In genomic region chr17:32909787-32910369, GRCh38 we compare ENCODE assay signal across 10 cellular contexts. TPM values are rescaled to one million over a fixed set of nuclear protein-coding genes. Genes with fewer than 3 reads are reported as not detected.
DNase-seq lines count a peak whose midpoint lies in the region; ATAC-seq and TF ChIP-seq lines count a peak whose summit lies in the region.
"Had no signal": no experiment of that assay in that cellular context is flagged by ENCODE, and none has a peak within 500 bp of the region (broad histone marks: within the 10 kb centered on the region; RNA-seq: fewer than 3 reads in every experiment).

No MANE protein-coding gene starts in this region.

- no peak overlapping the region for H3K4me2 ChIP-seq in OCI-LY1 (ENCODE audit: low read length)
- no peak overlapping the region for H3K4me2 ChIP-seq in neural progenitor cell
- H3K4me2 ChIP-seq: BLaER1 treated with 17β-estradiol and CSF1 and Interleukin-3, amounts not matched to agents 10 nM and 100 nM had no signal

- peaks cover 28% of the 10 kb centered on the region for H3K4me1 Mint-ChIP-seq in activated T-helper 1 cell treated with anti-CD3 and anti-CD28 coated beads, Interleukin-12 subunit alpha, Interleukin-12 subunit beta, Interleukin-2, Interleukin-4 antibody, amounts not matched to agents 30 ng/mL and 10 ng/mL and 1 ng/mL, durations not matched to agents 14 hours and 24 hours and 36 hours (ENCODE audit: low read depth)
- peaks cover 9% of the 10 kb centered on the region for H3K4me1 Mint-ChIP-seq in neural progenitor cell

- no peak overlapping the region for H3K27ac Mint-ChIP-seq in activated T-helper 1 cell treated with anti-CD3 and anti-CD28 coated beads, Interleukin-12 subunit alpha, Interleukin-12 subunit beta, Interleukin-2, Interleukin-4 antibody, amounts not matched to agents 30 ng/mL and 10 ng/mL and 1 ng/mL, durations not matched to agents 14 hours and 24 hours and 36 hours
- H3K27ac Mint-ChIP-seq in neural progenitor cell, result no peak overlapping the region

- no peaks in the 10 kb centered on the region for H3K36me3 Mint-ChIP-seq in activated T-helper 1 cell treated with anti-CD3 and anti-CD28 coated beads, Interleukin-12 subunit alpha, Interleukin-12 subunit beta, Interleukin-2, Interleukin-4 antibody, amounts not matched to agents 30 ng/mL and 10 ng/mL and 1 ng/mL, durations not matched to agents 14 hours and 24 hours and 36 hours (ENCODE audit: low read depth)
- no peaks in the 10 kb centered on the region for H3K36me3 Mint-ChIP-seq in neural progenitor cell

- peaks cover 5% of the 10 kb centered on the region for H3K27me3 Mint-ChIP-seq in activated T-helper 1 cell treated with anti-CD3 and anti-CD28 coated beads, Interleukin-12 subunit alpha, Interleukin-12 subunit beta, Interleukin-2, Interleukin-4 antibody, amounts not matched to agents 30 ng/mL and 10 ng/mL and 1 ng/mL, durations not matched to agents 14 hours and 24 hours and 36 hours (ENCODE audit: insufficient read depth)
- H3K27me3 Mint-ChIP-seq in neural progenitor cell (ENCODE audit: insufficient read depth, low read depth), result peaks cover 6% of the 10 kb centered on the region

- H3K9me3 ChIP-seq in OCI-LY1 (ENCODE audit: low read length), result no peaks in the 10 kb centered on the region
- no peaks in the 10 kb centered on the region for H3K9me3 ChIP-seq in neural progenitor cell (ENCODE audit: low read depth)
- no peaks in the 10 kb centered on the region for H3K9me3 ChIP-seq in upper lobe of right lung
- H3K9me3 ChIP-seq: BLaER1 treated with 17β-estradiol and CSF1 and Interleukin-3, amounts not matched to agents 10 nM and 100 nM had no signal

- H3K9me3 Mint-ChIP-seq in activated T-helper 1 cell treated with anti-CD3 and anti-CD28 coated beads, Interleukin-12 subunit alpha, Interleukin-12 subunit beta, Interleukin-2, Interleukin-4 antibody, amounts not matched to agents 30 ng/mL and 10 ng/mL and 1 ng/mL, durations not matched to agents 14 hours and 24 hours and 36 hours, result no peaks in the 10 kb centered on the region
- no peaks in the 10 kb centered on the region for H3K9me3 Mint-ChIP-seq in neural progenitor cell

- H3F3A ChIP-seq in OCI-LY1 (ENCODE audit: insufficient read depth, low read length) (no peaks in the 10 kb centered on the region), neural progenitor cell (ENCODE audit: low read depth) (no peaks in the 10 kb centered on the region)

- H3K4me1 ChIP-seq in OCI-LY1 (ENCODE audit: insufficient read depth, low read length, severe bottlenecking) (no peaks in the 10 kb centered on the region), foreskin keratinocyte (no peaks in the 10 kb centered on the region), neural progenitor cell (no peaks in the 10 kb centered on the region), upper lobe of right lung (peaks cover 11% of the 10 kb centered on the region)

- H3K27ac ChIP-seq in OCI-LY1 (ENCODE audit: low read depth, low read length, poor library complexity, severe bottlenecking), result no peak overlapping the region
- no peak overlapping the region for H3K27ac ChIP-seq in foreskin keratinocyte
- no peak overlapping the region for H3K27ac ChIP-seq in neural progenitor cell
- H3K27ac ChIP-seq in upper lobe of right lung, result no peak overlapping the region

- H3K36me3 ChIP-seq in OCI-LY1 (ENCODE audit: insufficient read depth, low read length) (no peaks in the 10 kb centered on the region), neural progenitor cell (no peaks in the 10 kb centered on the region), upper lobe of right lung (no peaks in the 10 kb centered on the region)
- H3K36me3 ChIP-seq: BLaER1 treated with 17β-estradiol and CSF1 and Interleukin-3, amounts not matched to agents 10 nM and 100 nM had no signal

- no peaks in the 10 kb centered on the region for H3K27me3 ChIP-seq in OCI-LY1 (ENCODE audit: insufficient read depth, low read length)
- no peaks in the 10 kb centered on the region for H3K27me3 ChIP-seq in foreskin keratinocyte
- H3K27me3 ChIP-seq in neural progenitor cell, result no peaks in the 10 kb centered on the region
- no peaks in the 10 kb centered on the region for H3K27me3 ChIP-seq in upper lobe of right lung
- H3K27me3 ChIP-seq: BLaER1 treated with 17β-estradiol and CSF1 and Interleukin-3, amounts not matched to agents 10 nM and 100 nM had no signal

- H3K4me3 ChIP-seq in OCI-LY1 (ENCODE audit: low read depth, low read length, poor library complexity, severe bottlenecking) (no peak overlapping the region), neural progenitor cell (no peak overlapping the region), upper lobe of right lung (no peak overlapping the region)
- H3K4me3 ChIP-seq: BLaER1 treated with 17β-estradiol and CSF1 and Interleukin-3, amounts not matched to agents 10 nM and 100 nM had no signal

- H3K9ac ChIP-seq in OCI-LY1 (ENCODE audit: low read length) (no peak overlapping the region), neural progenitor cell (no peak overlapping the region)
- H3K9ac ChIP-seq: BLaER1 treated with 17β-estradiol and CSF1 and Interleukin-3, amounts not matched to agents 10 nM and 100 nM had no signal

- intact Hi-C loops in activated T-helper 1 cell treated with anti-CD3 and anti-CD28 coated beads, Interleukin-12 subunit alpha, Interleukin-12 subunit beta, Interleukin-2, Interleukin-4 antibody, amounts not matched to agents 30 ng/mL and 10 ng/mL and 1 ng/mL, durations not matched to agents 14 hours and 24 hours and 36 hours (cut with micrococcal nuclease), result loop anchor here (1.0 kb wide), 2 partner anchors 33 to 127 kb away; partner anchors contain the start of gene MYO1D
- intact Hi-C loops in upper lobe of right lung (cut with DNase I), result no loop called here

- no peaks in the 10 kb centered on the region for H3K79me2 ChIP-seq in OCI-LY1 (ENCODE audit: insufficient read depth, low read length)
- no peaks in the 10 kb centered on the region for H3K79me2 ChIP-seq in neural progenitor cell (ENCODE audit: low read depth)

- TF ChIP-seq CTCF in OCI-LY1 (IDR thresholded peaks at IDR 0.05; ENCODE audit: low read length) (peak; percentile 73), foreskin keratinocyte (conservative IDR thresholded peaks at IDR 0.05) (peak; percentile 93), neural progenitor cell (IDR thresholded peaks at IDR 0.05) (peak; percentile 72), upper lobe of right lung (IDR thresholded peaks at IDR 0.05) (peak; percentile 75)

- ATAC-seq in foreskin keratinocyte (peak; percentile 83), upper lobe of right lung (peak; percentile 84)

- H2AFZ ChIP-seq in OCI-LY1 (ENCODE audit: low read length), result no peak overlapping the region
- H2AFZ ChIP-seq in neural progenitor cell (replicated peaks), result peak overlapping the region; percentile 91

- H3K9me2 ChIP-seq in OCI-LY1 (ENCODE audit: low read depth, low read length), result no peaks in the 10 kb centered on the region

- no peak overlapping the region for H3K4me3 Mint-ChIP-seq in activated T-helper 1 cell treated with anti-CD3 and anti-CD28 coated beads, Interleukin-12 subunit alpha, Interleukin-12 subunit beta, Interleukin-2, Interleukin-4 antibody, amounts not matched to agents 30 ng/mL and 10 ng/mL and 1 ng/mL, durations not matched to agents 14 hours and 24 hours and 36 hours
- H3K4me3 Mint-ChIP-seq in neural progenitor cell, result no peak overlapping the region

- DNase-seq in NCI-H2029 (lab: John Stamatoyannopoulos, UW), result peak; percentile 60
- no peak for DNase-seq in NCI-H2029 treated with DMSO at 0.1 percent for 48 hours (lab: John Stamatoyannopoulos, UW)
- DNase-seq in HT1080 (ENCODE audit: low read depth), result peak; percentile 70
- DNase-seq in activated T-helper 1 cell treated with anti-CD3 and anti-CD28 coated beads, Interleukin-12 subunit alpha, Interleukin-12 subunit beta, Interleukin-2, Interleukin-4 antibody, amounts not matched to agents 30 ng/mL and 10 ng/mL and 1 ng/mL, durations not matched to agents 14 hours and 24 hours and 36 hours (ENCODE audit: low spot score), result peak; percentile 41
- peak; percentile 38 to 74 for DNase-seq in foreskin keratinocyte
- peak; percentile 82 for DNase-seq in neural progenitor cell (ENCODE audit: low spot score)
- DNase-seq in upper lobe of right lung, result no peak

- H4K20me1 ChIP-seq in OCI-LY1 (ENCODE audit: insufficient read depth, low read length) (no peaks in the 10 kb centered on the region), neural progenitor cell (ENCODE audit: low read depth) (no peaks in the 10 kb centered on the region)
- H4K20me1 ChIP-seq: BLaER1 treated with 17β-estradiol and CSF1 and Interleukin-3, amounts not matched to agents 10 nM and 100 nM had no signal

RNA-seq across cellular contexts. Expression of gene TMEM98, which starts 18.1 kb away (rescaled TPM):
- total RNA-seq in HT1080 (2014; rRNA removed; shearing (Covaris generic)), result 19.5 and 23.8 TPM in 2 replicates
- polyA plus RNA-seq in HT1080 (2015; cell fraction: cytosol; rRNA removed), result 13.1 and 14.5 TPM in 2 replicates
- polyA plus RNA-seq in HT1080 (2015; cell fraction: nucleus; rRNA removed), result 6.6 and 8.6 TPM in 2 replicates
- total RNA-seq in activated T-helper 1 cell treated with anti-CD3 and anti-CD28 coated beads, Interleukin-12 subunit alpha, Interleukin-12 subunit beta, Interleukin-2, Interleukin-4 antibody, amounts not matched to agents 30 ng/mL and 10 ng/mL and 1 ng/mL, durations not matched to agents 14 hours and 24 hours and 36 hours, result 0.57 and 1.0 TPM in 2 replicates
- 46.6 and 53.7 TPM in 2 replicates for total RNA-seq in foreskin keratinocyte
- 70.5 and 71.3 TPM in 2 replicates for polyA plus RNA-seq in foreskin keratinocyte
- total RNA-seq in neural progenitor cell (ENCODE audit: low replicate concordance), result 117 and 168 TPM in 2 replicates
- 72.9 TPM for total RNA-seq in upper lobe of right lung
- total RNA-seq: mononuclear cell had no signal

RNA-seq across cellular contexts. Expression of gene MYO1D, which starts 33.0 kb away (rescaled TPM):
- 2.6 and 4.5 TPM in 2 replicates for total RNA-seq in HT1080 (2014; rRNA removed; shearing (Covaris generic))
- 5.5 and 6.1 TPM in 2 replicates for polyA plus RNA-seq in HT1080 (2015; cell fraction: cytosol; rRNA removed)
- polyA plus RNA-seq in HT1080 (2015; cell fraction: nucleus; rRNA removed), result 12.1 and 15.8 TPM in 2 replicates
- total RNA-seq in activated T-helper 1 cell treated with anti-CD3 and anti-CD28 coated beads, Interleukin-12 subunit alpha, Interleukin-12 subunit beta, Interleukin-2, Interleukin-4 antibody, amounts not matched to agents 30 ng/mL and 10 ng/mL and 1 ng/mL, durations not matched to agents 14 hours and 24 hours and 36 hours, result 12.1 and 13.2 TPM in 2 replicates
- 61.6 and 62.2 TPM in 2 replicates for total RNA-seq in foreskin keratinocyte
- 24.3 and 29.5 TPM in 2 replicates for polyA plus RNA-seq in foreskin keratinocyte
- 3.2 and 6.2 TPM in 2 replicates for total RNA-seq in neural progenitor cell (ENCODE audit: low replicate concordance)
- 73.3 TPM for total RNA-seq in upper lobe of right lung

Comparison
In these comparisons a context has a peak if more than half of its experiments do, and no peak if none do; other contexts are left out.
1. DNase-seq: peak in NCI-H2029 (single experiment), HT1080 (single experiment), activated T-helper 1 cell treated with anti-CD3 and anti-CD28 coated beads, Interleukin-12 subunit alpha, Interleukin-12 subunit beta, Interleukin-2, Interleukin-4 antibody, amounts not matched to agents 30 ng/mL and 10 ng/mL and 1 ng/mL, durations not matched to agents 14 hours and 24 hours and 36 hours (single experiment), foreskin keratinocyte (2 of 2) and neural progenitor cell (single experiment); none in NCI-H2029 treated with DMSO at 0.1 percent for 48 hours (single experiment) and upper lobe of right lung (single experiment).
2. RNA of gene TMEM98, which starts 18.1 kb away (total RNA-seq): 117 to 168 TPM in neural progenitor cell, 72.9 TPM in upper lobe of right lung (single experiment), 46.6 to 53.7 TPM in foreskin keratinocyte and 19.5 to 23.8 TPM in HT1080; 0.57 to 1.0 TPM in activated T-helper 1 cell treated with anti-CD3 and anti-CD28 coated beads, Interleukin-12 subunit alpha, Interleukin-12 subunit beta, Interleukin-2, Interleukin-4 antibody, amounts not matched to agents 30 ng/mL and 10 ng/mL and 1 ng/mL, durations not matched to agents 14 hours and 24 hours and 36 hours; every median in the first group is over 10 times any median in the second.
3. Peak in every context shown above with its lines, with median percentiles within 50 percentile points of each other: CTCF ChIP-seq.